Comparison of ENCODE assay signal across 8 cellular contexts in genomic region chr2:177239934-177240600, GRCh38. TPM values are rescaled to one million over a fixed set of nuclear protein-coding genes. Genes with fewer than 3 reads are reported as not detected.
DNase-seq lines count a peak whose midpoint lies in the region; ATAC-seq and TF ChIP-seq lines count a peak whose summit lies in the region.

No MANE protein-coding gene starts in this region.

- no peak for TF ChIP-seq POLR2A in breast epithelium (IDR thresholded peaks at IDR 0.05)

- H3K4me1 Mint-ChIP-seq in activated T-cell treated with anti-CD3 and anti-CD28 coated beads, Interleukin-2, amount 50 U/mL, for 72 hours (ENCODE audit: low read depth), result peaks cover 82% of the 10 kb centered on the region

- H3K4me1 ChIP-seq in breast epithelium (peaks cover 14 to 32% of the 10 kb centered on the region in 2 donors), left lung (peaks cover 61 to 98% of the 10 kb centered on the region in 2 donors), thoracic aorta (ENCODE audit: control insufficient read depth in 1 of 2, low read depth in 2 of 2) (peaks cover 79 to 96% of the 10 kb centered on the region in 2 donors)

- H3K9me3 ChIP-seq in breast epithelium (no peaks in the 10 kb centered on the region), left lung (no peaks in the 10 kb centered on the region), thoracic aorta (no peaks in the 10 kb centered on the region)

- H3K4me3 ChIP-seq in breast epithelium (peak overlapping the region in 1 of 3 donors; percentile 37), left lung (no peak overlapping the region), thoracic aorta (peak overlapping the region; percentile 20)

- H3K36me3 ChIP-seq in breast epithelium (no peaks in the 10 kb centered on the region), left lung (peaks cover 0 to 4% of the 10 kb centered on the region in 2 donors), thoracic aorta (no peaks in the 10 kb centered on the region)

- H3K27ac Mint-ChIP-seq in activated T-cell treated with anti-CD3 and anti-CD28 coated beads, Interleukin-2, amount 50 U/mL, for 72 hours, result peak overlapping the region; percentile 66

- peak in 1 of 2 donors; percentile 42 for DNase-seq in activated T-cell treated with anti-CD3 and anti-CD28 coated beads, Interleukin-2, amount 50 U/mL, for 72 hours
- no peak for DNase-seq in activated T-cell treated with anti-CD3 and anti-CD28 coated beads for 4 hours
- DNase-seq in NOMO-1 treated with dmso at 0.1 percent for 144 hours (lab: John Stamatoyannopoulos, UW; ENCODE audit: unreplicated experiment), result peak; percentile 99
- DNase-seq in breast epithelium (ENCODE audit: low spot score in 2 of 2), result no peak
- peak in 1 of 2 donors; percentile 74 for DNase-seq in left lung
- no peak for DNase-seq in thoracic aorta (ENCODE audit: low spot score)
- DNase-seq in NCI-H187 (lab: John Stamatoyannopoulos, UW), result no peak

- peaks cover 5 to 17% of the 10 kb centered on the region in 2 donors for H3K36me3 Mint-ChIP-seq in activated T-cell treated with anti-CD3 and anti-CD28 coated beads, Interleukin-2, amount 50 U/mL, for 72 hours (ENCODE audit: insufficient read depth in 2 of 2)

- no peaks in the 10 kb centered on the region for H3K27me3 Mint-ChIP-seq in activated T-cell treated with anti-CD3 and anti-CD28 coated beads, Interleukin-2, amount 50 U/mL, for 72 hours (ENCODE audit: low read depth)

- peak; percentile 67 to 81 for ATAC-seq in activated T-cell treated with anti-CD3 and anti-CD28 coated beads, Interleukin-2, amount 50 U/mL, for 72 hours (replicated peaks in 1 of 2)
- ATAC-seq in HG02938 (IDR thresholded peaks at IDR 0.05; ENCODE audit: unreplicated experiment) (peak; percentile 62), left lung (peak; percentile 71), thoracic aorta (ENCODE audit: insufficient number of reproducible peaks, low FRiP score, low read depth) (no peak)

- H3K27ac ChIP-seq in breast epithelium (peak overlapping the region; percentile 94 to 96), left lung (peak overlapping the region; percentile 80 to 89), thoracic aorta (peak overlapping the region; percentile 89 to 97)

- no peak for TF ChIP-seq CTCF in breast epithelium (IDR thresholded peaks at IDR 0.05)
- TF ChIP-seq CTCF in left lung (IDR thresholded peaks at IDR 0.05), result no peak
- no peak for TF ChIP-seq CTCF in thoracic aorta (IDR thresholded peaks at IDR 0.05)

- H3K27me3 ChIP-seq in breast epithelium, result no peaks in the 10 kb centered on the region
- H3K27me3 ChIP-seq in left lung, result no peaks in the 10 kb centered on the region
- no peaks in the 10 kb centered on the region for H3K27me3 ChIP-seq in thoracic aorta (replicated peaks; ENCODE audit: insufficient read depth)

- H3K9me3 Mint-ChIP-seq in activated T-cell treated with anti-CD3 and anti-CD28 coated beads, Interleukin-2, amount 50 U/mL, for 72 hours, result no peaks in the 10 kb centered on the region

- intact Hi-C loops in breast epithelium (cut with DNase I; ENCODE audit: low total_unique reads) (no loop called here), left lung (cut with DNase I) (no loop called here)

- peak overlapping the region; percentile 59 to 63 for H3K4me3 Mint-ChIP-seq in activated T-cell treated with anti-CD3 and anti-CD28 coated beads, Interleukin-2, amount 50 U/mL, for 72 hours

RNA-seq across cellular contexts. Expression of gene NFE2L2, which starts 24.5 kb away (rescaled TPM):
- total RNA-seq in activated T-cell treated with anti-CD3 and anti-CD28 coated beads, Interleukin-2, amount 50 U/mL, for 72 hours, result 10 to 100 TPM; 74.6 to 81.4 TPM
- 100 to 1,000 TPM in 2 of 3 donors, 10 to 100 TPM in 1; 63.8 to 133 (median 124) TPM for total RNA-seq in breast epithelium
- 100 to 1,000 TPM in 1 of 2 donors, 10 to 100 TPM in 1; 98.4 to 104 TPM for total RNA-seq in left lung
- total RNA-seq in thoracic aorta, result 100 to 1,000 TPM in 1 of 2 donors, 10 to 100 TPM in 1; 64.3 to 155 TPM

RNA-seq across cellular contexts. Expression of gene HNRNPA3, which starts 27.5 kb away (rescaled TPM):
- 100 to 1,000 TPM; 140 to 148 TPM for total RNA-seq in activated T-cell treated with anti-CD3 and anti-CD28 coated beads, Interleukin-2, amount 50 U/mL, for 72 hours
- total RNA-seq in breast epithelium, result 10 to 100 TPM; 60.6 to 100.0 (median 95.9) TPM
- total RNA-seq in left lung, result 100 to 1,000 TPM; 151 to 180 TPM
- 10 to 100 TPM; 60.1 to 98.4 TPM for total RNA-seq in thoracic aorta
